Comparison of ENCODE assay signal across 12 cellular contexts in the genomic region with DNA sequence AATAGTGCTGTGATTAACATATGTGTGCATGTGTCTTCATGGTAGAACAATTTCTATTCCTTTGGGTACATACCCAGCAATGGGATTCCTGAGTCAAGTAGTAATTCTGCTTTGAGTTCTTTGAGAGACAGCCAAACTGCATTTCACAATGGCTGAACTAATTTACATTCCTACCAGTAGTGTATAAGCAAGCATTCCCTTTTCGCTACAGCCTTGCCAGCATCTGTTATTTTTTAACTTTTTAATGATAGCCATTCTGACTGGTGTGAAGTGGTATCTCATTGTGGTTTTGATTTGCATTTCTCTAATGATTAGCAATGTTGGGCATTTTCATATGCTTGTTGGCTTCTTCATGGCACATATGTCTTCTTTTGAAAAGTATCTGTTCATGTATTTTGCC.
DNase-seq lines count a peak whose midpoint lies in the region; ATAC-seq and TF ChIP-seq lines count a peak whose summit lies in the region.
"Had no signal": no experiment of that assay in that cellular context is flagged by ENCODE, and none has a peak within 500 bp of the region (broad histone marks: within the 10 kb centered on the region; RNA-seq: fewer than 3 reads in every experiment).

No MANE protein-coding gene starts in this region.

- no peak overlapping the region for H3K9ac ChIP-seq in liver (ENCODE audit: low read depth in 1 of 2, low read length in 2 of 2)

- TF ChIP-seq RAD21 in liver (IDR thresholded peaks at IDR 0.05): peak; percentile 40 to 58

- H3K9me3 ChIP-seq in liver (ENCODE audit: control insufficient read depth in 4 of 4, low read length in 3 of 4): no peaks in the 10 kb centered on the region

- no peaks in the 10 kb centered on the region for H3K27me3 ChIP-seq in liver (ENCODE audit: control insufficient read depth in 4 of 4, insufficient read depth in 4 of 4, low read length in 3 of 4)

- peak; percentile 34 for TF ChIP-seq CTCF in liver (IDR thresholded peaks at IDR 0.05; ENCODE audit: low read depth, low read length, missing input control)

- H3K4me1 ChIP-seq in liver (ENCODE audit: control insufficient read depth in 4 of 4, insufficient read depth in 4 of 4, low read length in 3 of 4): no peaks in the 10 kb centered on the region

- DNase-seq in GM04503 (ENCODE audit: low read depth) (peak; percentile 89), amniotic epithelial cell (ENCODE audit: low read depth) (peak; percentile 91), superior temporal gyrus (ENCODE audit: extremely low spot score) (no peak), NCI-H2196 treated with DMSO at 0.1 percent for 48 hours (lab: John Stamatoyannopoulos, UW; ENCODE audit: unreplicated experiment) (no peak)
- no peak for DNase-seq in activated naive CD4-positive, alpha-beta T cell (lab: John Stamatoyannopoulos, UW)
- DNase-seq: activated T-cell treated with anti-CD3 and anti-CD28 coated beads for 4 hours, SIG-M5 had no signal

- 52% methylated on average over 1 of the region's 1 CpG for WGBS in liver

- no peak overlapping the region for H3K4me3 ChIP-seq in liver (ENCODE audit: low read depth in 1 of 3, low read length in 3 of 3)
- H3K4me3 ChIP-seq: GM23338 had no signal

- H3K27ac ChIP-seq in liver (ENCODE audit: low read depth in 1 of 2, low read length in 2 of 2): no peak overlapping the region

- ATAC-seq in HG02588 (IDR thresholded peaks at IDR 0.05; ENCODE audit: unreplicated experiment) (peak; percentile 76), HG03045 (IDR thresholded peaks at IDR 0.05; ENCODE audit: unreplicated experiment) (no peak)
- ATAC-seq: GM23338; natural killer cell treated with Interleukin-12 subunit alpha and Interleukin-12 subunit beta and Interleukin-15 and Interleukin-18, amount 100 ng/mL, for 72 hours had no signal

- H3K36me3 ChIP-seq in liver (ENCODE audit: control insufficient read depth in 4 of 4, insufficient read depth in 3 of 4, low read depth in 1 of 4, low read length in 3 of 4): no peaks in the 10 kb centered on the region

TF ChIP-seq in liver, 16 proteins besides CTCF, POLR2A, EP300 and RAD21:
- TF ChIP-seq, protein P1, sequence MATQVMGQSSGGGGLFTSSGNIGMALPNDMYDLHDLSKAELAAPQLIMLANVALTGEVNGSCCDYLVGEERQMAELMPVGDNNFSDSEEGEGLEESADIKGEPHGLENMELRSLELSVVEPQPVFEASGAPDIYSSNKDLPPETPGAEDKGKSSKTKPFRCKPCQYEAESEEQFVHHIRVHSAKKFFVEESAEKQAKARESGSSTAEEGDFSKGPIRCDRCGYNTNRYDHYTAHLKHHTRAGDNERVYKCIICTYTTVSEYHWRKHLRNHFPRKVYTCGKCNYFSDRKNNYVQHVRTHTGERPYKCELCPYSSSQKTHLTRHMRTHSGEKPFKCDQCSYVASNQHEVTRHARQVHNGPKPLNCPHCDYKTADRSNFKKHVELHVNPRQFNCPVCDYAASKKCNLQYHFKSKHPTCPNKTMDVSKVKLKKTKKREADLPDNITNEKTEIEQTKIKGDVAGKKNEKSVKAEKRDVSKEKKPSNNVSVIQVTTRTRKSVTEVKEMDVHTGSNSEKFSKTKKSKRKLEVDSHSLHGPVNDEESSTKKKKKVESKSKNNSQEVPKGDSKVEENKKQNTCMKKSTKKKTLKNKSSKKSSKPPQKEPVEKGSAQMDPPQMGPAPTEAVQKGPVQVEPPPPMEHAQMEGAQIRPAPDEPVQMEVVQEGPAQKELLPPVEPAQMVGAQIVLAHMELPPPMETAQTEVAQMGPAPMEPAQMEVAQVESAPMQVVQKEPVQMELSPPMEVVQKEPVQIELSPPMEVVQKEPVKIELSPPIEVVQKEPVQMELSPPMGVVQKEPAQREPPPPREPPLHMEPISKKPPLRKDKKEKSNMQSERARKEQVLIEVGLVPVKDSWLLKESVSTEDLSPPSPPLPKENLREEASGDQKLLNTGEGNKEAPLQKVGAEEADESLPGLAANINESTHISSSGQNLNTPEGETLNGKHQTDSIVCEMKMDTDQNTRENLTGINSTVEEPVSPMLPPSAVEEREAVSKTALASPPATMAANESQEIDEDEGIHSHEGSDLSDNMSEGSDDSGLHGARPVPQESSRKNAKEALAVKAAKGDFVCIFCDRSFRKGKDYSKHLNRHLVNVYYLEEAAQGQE (IDR thresholded peaks at IDR 0.05): no peak
- no peak for TF ChIP-seq FOXA2 (IDR thresholded peaks at IDR 0.05)
- TF ChIP-seq SP1 (IDR thresholded peaks at IDR 0.05): no peak
- TF ChIP-seq, protein P2, sequence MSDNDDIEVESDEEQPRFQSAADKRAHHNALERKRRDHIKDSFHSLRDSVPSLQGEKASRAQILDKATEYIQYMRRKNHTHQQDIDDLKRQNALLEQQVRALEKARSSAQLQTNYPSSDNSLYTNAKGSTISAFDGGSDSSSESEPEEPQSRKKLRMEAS (IDR thresholded peaks at IDR 0.05): no peak
- TF ChIP-seq GABPA (IDR thresholded peaks at IDR 0.05 in 1 of 2, conservative IDR thresholded peaks at IDR 0.05 in 1 of 2): no peak
- no peak for TF ChIP-seq HNF4G (IDR thresholded peaks at IDR 0.05)
- TF ChIP-seq FOXA1 (IDR thresholded peaks at IDR 0.05): no peak
- no peak for TF ChIP-seq EGR1 (IDR thresholded peaks at IDR 0.05; ENCODE audit: low read depth in 2 of 2)
- TF ChIP-seq, protein P3, sequence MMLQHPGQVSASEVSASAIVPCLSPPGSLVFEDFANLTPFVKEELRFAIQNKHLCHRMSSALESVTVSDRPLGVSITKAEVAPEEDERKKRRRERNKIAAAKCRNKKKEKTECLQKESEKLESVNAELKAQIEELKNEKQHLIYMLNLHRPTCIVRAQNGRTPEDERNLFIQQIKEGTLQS (IDR thresholded peaks at IDR 0.05): no peak
- TF ChIP-seq NR2F2 (IDR thresholded peaks at IDR 0.05): no peak

Comparison
In these comparisons a context has a peak if more than half of its experiments do, and no peak if none do; other contexts are left out.
1. DNase-seq: peak in GM04503 (single experiment) and amniotic epithelial cell (single experiment); none in activated naive CD4-positive, alpha-beta T cell (0 of 4), superior temporal gyrus (single experiment) and NCI-H2196 treated with DMSO at 0.1 percent for 48 hours (single experiment).